Comparison of ENCODE assay signal across 13 cellular contexts in the genomic region with DNA sequence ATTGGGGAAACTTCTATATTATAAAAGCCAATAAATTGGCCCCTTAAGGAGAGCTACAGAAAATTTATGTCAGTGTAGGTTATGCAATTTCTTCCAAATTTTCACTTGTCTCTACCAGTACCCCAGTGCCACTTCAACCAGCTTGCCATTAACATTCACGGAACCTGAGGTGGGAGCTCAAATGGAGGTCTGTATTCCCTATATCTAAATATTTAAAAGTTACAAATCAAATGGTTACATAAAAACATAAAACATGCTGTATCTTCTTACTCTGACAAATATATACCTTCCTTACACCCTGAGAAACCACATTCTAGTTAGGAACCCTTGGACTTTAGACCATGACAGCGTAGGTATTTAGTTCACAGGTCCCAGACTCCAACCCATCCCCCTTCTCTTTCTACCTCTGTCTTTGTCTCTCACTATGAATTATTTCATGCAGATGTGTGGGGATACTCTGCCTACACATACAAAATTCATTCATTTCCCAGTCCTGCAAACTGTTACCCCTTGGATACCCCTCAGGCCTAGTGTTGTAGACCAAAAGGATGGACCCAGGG.
DNase-seq lines count a peak whose midpoint lies in the region; ATAC-seq and TF ChIP-seq lines count a peak whose summit lies in the region.
"Had no signal": no experiment of that assay in that cellular context is flagged by ENCODE, and none has a peak within 500 bp of the region (broad histone marks: within the 10 kb centered on the region; RNA-seq: fewer than 3 reads in every experiment).

No MANE protein-coding gene starts in this region.

- peaks cover 9% of the 10 kb centered on the region for H3K4me1 Mint-ChIP-seq in Caco-2 (ENCODE audit: low read depth, unreplicated experiment)
- H3K4me1 Mint-ChIP-seq: CD4-positive, CD25-positive, alpha-beta regulatory T cell; CD8-positive, alpha-beta memory T cell had no signal

- intact Hi-C loops in Caco-2 (cut with micrococcal nuclease; ENCODE audit: unreplicated experiment) (no loop called here), mucosa of descending colon (cut with DNase I, micrococcal nuclease) (no loop called here), breast epithelium (cut with DNase I; ENCODE audit: low total_unique reads) (no loop called here)

- H3K36me3 ChIP-seq in Caco-2 (ENCODE audit: control insufficient read depth, insufficient read depth, low read length) (no peaks in the 10 kb centered on the region), mucosa of descending colon (ENCODE audit: low read depth) (no peaks in the 10 kb centered on the region), breast epithelium (no peaks in the 10 kb centered on the region)
- H3K36me3 ChIP-seq: BE2C had no signal

- no peaks in the 10 kb centered on the region for H3K27me3 ChIP-seq in Caco-2 (replicated peaks; ENCODE audit: control insufficient read depth, insufficient read depth, low read length)
- H3K27me3 ChIP-seq in breast epithelium = no peaks in the 10 kb centered on the region
- H3K27me3 ChIP-seq: BE2C had no signal

- H3K27ac ChIP-seq in breast epithelium = no peak overlapping the region

- H3K27ac Mint-ChIP-seq in Caco-2 (ENCODE audit: unreplicated experiment) = no peak overlapping the region
- H3K27ac Mint-ChIP-seq: CD4-positive, CD25-positive, alpha-beta regulatory T cell; CD8-positive, alpha-beta memory T cell had no signal

- DNase-seq in Caco-2 = peak in 1 of 2 experiments; percentile 30
- peak; percentile 1 for DNase-seq in SW480 (ENCODE audit: low spot score)
- peak in 1 of 3 donors; percentile 15 for DNase-seq in mucosa of descending colon
- DNase-seq in activated effector memory CD4-positive, alpha-beta T cell treated with anti-CD3 and anti-CD28 coated beads, Interleukin-2, amount 50 U/mL, for 16 hours = no peak
- no peak for DNase-seq in breast epithelium (ENCODE audit: low spot score in 2 of 2)
- DNase-seq: ACHN; BE2C; C1 segment of cervical spinal cord; CD4-positive, CD25-positive, alpha-beta regulatory T cell; CD8-positive, alpha-beta memory T cell; GOT3; H7 had no signal

- POLR2A ChIA-PET in Caco-2 (lab: Charles Lee) = no interaction called here

- no peaks in the 10 kb centered on the region for H3K36me3 Mint-ChIP-seq in Caco-2 (ENCODE audit: insufficient read depth, unreplicated experiment)
- H3K36me3 Mint-ChIP-seq: CD4-positive, CD25-positive, alpha-beta regulatory T cell had no signal

- H3K4me1 ChIP-seq in Caco-2 (peaks cover 24% of the 10 kb centered on the region), mucosa of descending colon (ENCODE audit: low read depth) (no peaks in the 10 kb centered on the region), breast epithelium (no peaks in the 10 kb centered on the region)

- CTCF ChIA-PET in Caco-2 (lab: Charles Lee) = interaction anchor here (1.2 kb wide), 1 partner anchor 97 kb away, joined by 3 read pairs; no protein-coding TSS in a partner anchor

- TF ChIP-seq CTCF in Caco-2 (IDR thresholded peaks at IDR 0.05; ENCODE audit: insufficient read depth in 1 of 2, low read depth in 1 of 2, low read length in 1 of 2, severe bottlenecking in 1 of 2, unreplicated experiment in 1 of 2) (no peak), mucosa of descending colon (IDR thresholded peaks at IDR 0.05) (no peak), breast epithelium (IDR thresholded peaks at IDR 0.05) (no peak)

- no peak for TF ChIP-seq POLR2A in breast epithelium (IDR thresholded peaks at IDR 0.05)

- peak; percentile 81 for ATAC-seq in mucosa of descending colon
- ATAC-seq in GM19023 (IDR thresholded peaks at IDR 0.05; ENCODE audit: unreplicated experiment) = no peak

- H3K9me3 Mint-ChIP-seq in Caco-2 (ENCODE audit: unreplicated experiment) = no peaks in the 10 kb centered on the region

- BruUV-seq in Caco-2 (replicated peaks; lab: Mats Ljungman, UMichigan) = no TSS peak

- H3K9me3 ChIP-seq in Caco-2 = no peaks in the 10 kb centered on the region
- no peaks in the 10 kb centered on the region for H3K9me3 ChIP-seq in mucosa of descending colon
- no peaks in the 10 kb centered on the region for H3K9me3 ChIP-seq in breast epithelium
- H3K9me3 ChIP-seq: BE2C had no signal

- H3K27me3 Mint-ChIP-seq in Caco-2 (ENCODE audit: insufficient read depth, unreplicated experiment) = no peaks in the 10 kb centered on the region

- H3K4me3 ChIP-seq in Caco-2 (ENCODE audit: low read depth, low read length) = no peak overlapping the region
- H3K4me3 ChIP-seq in mucosa of descending colon = no peak overlapping the region
- H3K4me3 ChIP-seq in breast epithelium = no peak overlapping the region

- peak overlapping the region; percentile 9 for H3K4me3 Mint-ChIP-seq in Caco-2 (ENCODE audit: unreplicated experiment)
- H3K4me3 Mint-ChIP-seq: CD4-positive, CD25-positive, alpha-beta regulatory T cell; CD8-positive, alpha-beta memory T cell had no signal
